1 cellular context compared by ENCODE assay signal in genomic region chr4:148286043-148286442, GRCh38.
TF ChIP-seq lines count a peak whose summit lies in the region.

No MANE protein-coding gene starts in this region.

TF ChIP-seq in SK-N-SH, 30 proteins besides CTCF, POLR2A, EP300 and RAD21 (continued from another document):
- no peak for TF ChIP-seq USF2 (IDR thresholded peaks at IDR 0.05; ENCODE audit: borderline replicate concordance, low read depth, low read length)
- TF ChIP-seq SMC3 (IDR thresholded peaks at IDR 0.05; ENCODE audit: low read depth, low read length), result no peak
- no peak for TF ChIP-seq YY1 (IDR thresholded peaks at IDR 0.05; ENCODE audit: low read depth)
- no peak for TF ChIP-seq PBX3 (IDR thresholded peaks at IDR 0.05)
- no peak for TF ChIP-seq POLR2AphosphoS5 (IDR thresholded peaks at IDR 0.05; ENCODE audit: low read depth, low read length)
- TF ChIP-seq USF1 (IDR thresholded peaks at IDR 0.05; ENCODE audit: borderline replicate concordance, low read depth), result no peak
